17 cellular contexts compared by ENCODE assay signal in the genomic region with DNA sequence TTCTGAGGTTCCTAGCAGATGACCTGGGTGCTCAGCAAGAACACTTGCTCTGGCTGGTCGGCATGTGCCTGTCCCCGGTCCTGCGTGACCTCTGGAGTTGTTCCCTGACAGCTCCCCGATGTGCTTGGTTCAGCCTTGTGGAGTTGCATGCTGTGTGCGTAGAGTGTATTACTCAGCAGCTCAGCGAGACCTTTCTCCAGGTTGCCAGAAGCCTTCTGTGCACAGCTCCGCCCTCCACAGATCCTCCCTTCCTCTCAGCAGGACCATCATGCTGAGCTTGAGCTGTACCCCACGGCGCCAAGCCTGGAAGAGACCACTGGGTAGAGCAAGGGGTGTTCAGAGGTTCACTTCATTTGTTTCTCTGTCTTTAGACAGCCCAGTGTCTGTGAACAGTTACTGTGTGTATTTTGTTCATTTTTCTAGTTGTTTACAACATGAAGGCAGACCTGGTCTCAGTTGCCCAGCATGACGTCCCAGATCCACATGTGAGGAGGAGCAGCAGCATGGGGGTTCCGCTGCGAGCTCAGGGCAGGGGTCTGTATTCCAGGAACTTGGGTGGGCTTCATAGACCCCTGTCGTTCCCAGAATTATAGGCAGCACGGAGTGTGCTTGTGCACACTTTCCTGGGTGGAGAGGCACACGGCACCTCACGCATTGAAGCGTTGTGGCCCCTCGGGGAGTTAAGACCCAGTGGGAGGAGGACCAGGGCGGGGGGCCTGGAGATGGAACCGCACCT.
A peak's percentile ranks its signal among the peaks of the same experiment; 100 is the strongest.
DNase-seq lines count a peak whose midpoint lies in the region; ATAC-seq, FAIRE-seq and TF ChIP-seq lines count a peak whose summit lies in the region.
"Had no signal": no experiment of that assay in that cellular context is flagged by ENCODE, and none has a peak within 500 bp of the region (broad histone marks: within the 10 kb centered on the region; RNA-seq: fewer than 3 reads in every experiment).

No MANE protein-coding gene starts in this region.

- TF ChIP-seq CTCF in cardiac muscle cell (IDR thresholded peaks at IDR 0.05; ENCODE audit: low read depth, low read length) (no peak), left ventricle myocardium inferior (IDR thresholded peaks at IDR 0.05; ENCODE audit: borderline replicate concordance) (no peak)

- DNase-seq in cardiac muscle cell (ENCODE audit: low read depth in 1 of 2, low spot score in 1 of 2) = peak; percentile 13 to 30
- no peak for DNase-seq in left ventricle myocardium inferior
- peak; percentile 99 for DNase-seq in brain pericyte (ENCODE audit: low read depth, low spot score)
- DNase-seq in medulla oblongata (ENCODE audit: extremely low spot score) = peak; percentile 5
- no peak for DNase-seq in urothelium cell line (ENCODE audit: low spot score)
- no peak for DNase-seq in kidney tubule cell (ENCODE audit: low spot score)
- DNase-seq in NCI-H774 (lab: John Stamatoyannopoulos, UW) = no peak
- DNase-seq: activated CD4-positive, alpha-beta T cell treated with anti-CD3 and anti-CD28 coated beads, Interleukin-2, amount 10 ng/mL, durations not matched to agents 7 days and 5 days; activated effector memory CD4-positive, alpha-beta T cell treated with Interleukin-2 at 50 U/mL for 16 hours; IMR-90; naive thymus-derived CD8-positive, alpha-beta T cell; NCI-H187; stimulated activated CD4-positive, alpha-beta T cell treated with anti-CD3 and anti-CD28 coated beads, Interleukin-15, amount 100 ng/mL, for 24 hours had no signal

- H3K36me3 ChIP-seq in cardiac muscle cell (no peaks in the 10 kb centered on the region), left ventricle myocardium inferior (no peaks in the 10 kb centered on the region)
- H3K36me3 ChIP-seq: vagina had no signal

- ATAC-seq in activated CD4-positive, CD25-positive, alpha-beta regulatory T cell treated with anti-CD3 and anti-CD28 coated beads, Interleukin-2, amount 50 U/mL, for 24 hours = no peak
- ATAC-seq: HCT116; naive thymus-derived CD8-positive, alpha-beta T cell had no signal

- no peaks in the 10 kb centered on the region for H3K27me3 ChIP-seq in cardiac muscle cell
- H3K27me3 ChIP-seq in left ventricle myocardium inferior (ENCODE audit: low read depth) = peaks cover 35% of the 10 kb centered on the region
- H3K27me3 ChIP-seq: vagina had no signal

- FAIRE-seq in urothelium cell line (lab: Jason Lieb, UNC) = peak; percentile 95
- FAIRE-seq: colon had no signal

- H3K27ac ChIP-seq in cardiac muscle cell (no peak overlapping the region), left ventricle myocardium inferior (replicated peaks) (no peak overlapping the region)
- H3K27ac ChIP-seq: vagina had no signal

- intact Hi-C loops in left ventricle myocardium inferior (cut with micrococcal nuclease) = no loop called here

- H3K9me3 ChIP-seq in cardiac muscle cell (ENCODE audit: low read depth) (no peaks in the 10 kb centered on the region), left ventricle myocardium inferior (replicated peaks) (peaks cover 32% of the 10 kb centered on the region)
- H3K9me3 ChIP-seq: vagina had no signal

- peaks cover 21% of the 10 kb centered on the region for H3K4me1 ChIP-seq in cardiac muscle cell (ENCODE audit: low read depth)
- H3K4me1 ChIP-seq in left ventricle myocardium inferior = peaks cover 5% of the 10 kb centered on the region

- H3K4me3 ChIP-seq in cardiac muscle cell (no peak overlapping the region), left ventricle myocardium inferior (no peak overlapping the region)
- H3K4me3 ChIP-seq: vagina had no signal

Comparison
In these comparisons a context has a peak if more than half of its experiments do, and no peak if none do; other contexts are left out.
1. DNase-seq: peak in cardiac muscle cell (2 of 2), brain pericyte (single experiment) and medulla oblongata (single experiment); none in left ventricle myocardium inferior (single experiment), urothelium cell line (single experiment), kidney tubule cell (single experiment) and NCI-H774 (single experiment).